8 cellular contexts compared by ENCODE assay signal in the genomic region with DNA sequence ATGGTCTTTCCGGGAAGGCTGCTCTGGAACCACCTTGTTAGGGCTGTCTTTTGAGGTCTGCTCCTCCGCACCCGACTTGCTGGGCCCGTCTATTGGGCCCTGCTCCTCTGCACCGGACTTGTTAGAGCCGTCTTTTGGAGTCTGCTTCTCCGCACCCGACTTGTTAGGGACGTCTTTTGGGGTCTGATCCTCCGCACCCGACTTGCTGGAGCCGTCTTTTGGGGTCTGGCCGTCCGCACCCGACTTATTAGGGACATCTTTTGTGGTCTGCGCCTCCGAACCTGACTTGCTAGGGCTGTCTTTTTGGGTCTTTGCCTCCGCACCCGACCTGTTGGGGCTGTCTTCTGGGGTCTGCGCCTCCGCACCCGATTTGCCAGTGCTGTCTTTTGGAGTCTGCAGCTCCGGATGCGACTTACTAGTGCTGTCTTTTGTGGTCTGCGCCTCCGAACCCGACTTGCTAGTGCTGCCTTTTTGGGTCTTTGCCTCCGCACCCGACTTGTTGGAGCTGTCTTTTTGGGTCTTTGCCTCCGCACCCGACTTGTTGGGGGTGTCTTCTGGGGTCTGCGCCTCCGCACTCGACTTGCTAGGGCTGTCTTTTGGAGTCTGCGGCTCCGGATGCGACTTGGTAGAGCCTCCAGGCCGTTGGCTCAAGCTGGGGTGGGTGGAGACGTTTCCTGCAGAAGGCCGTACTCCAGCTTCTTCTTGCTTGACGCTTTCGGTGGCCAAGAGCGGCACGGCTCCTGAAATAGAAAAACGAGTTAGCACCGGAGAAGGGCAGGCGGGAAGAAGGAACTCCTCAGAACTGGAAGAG. TPM values are rescaled to one million over a fixed set of nuclear protein-coding genes. Genes with fewer than 3 reads are reported as not detected.
DNase-seq lines count a peak whose midpoint lies in the region; ATAC-seq and TF ChIP-seq lines count a peak whose summit lies in the region.

No MANE protein-coding gene starts in this region.

- TF ChIP-seq POLR2A in GM18505 (IDR thresholded peaks at IDR 0.05; ENCODE audit: borderline replicate concordance, extremely low read depth, insufficient read depth, insufficient read length) = no peak

- H3K27me3 Mint-ChIP-seq in CD8-positive, alpha-beta T cell (ENCODE audit: low read depth) = no peaks in the 10 kb centered on the region
- no peaks in the 10 kb centered on the region for H3K27me3 Mint-ChIP-seq in activated CD4-positive, alpha-beta memory T cell treated with anti-CD3 and anti-CD28 coated beads, Interleukin-2, amount 10 ng/mL, durations not matched to agents 7 days and 5 days
- peaks cover 3% of the 10 kb centered on the region for H3K27me3 Mint-ChIP-seq in endodermal cell (ENCODE audit: insufficient read depth)

- peaks cover 46% of the 10 kb centered on the region for H3K4me1 ChIP-seq in CD8-positive, alpha-beta T cell (ENCODE audit: insufficient read depth, low read length)
- no peaks in the 10 kb centered on the region for H3K4me1 ChIP-seq in endodermal cell (ENCODE audit: control insufficient read depth, insufficient read depth, low read length)

- no peaks in the 10 kb centered on the region for H3K9me3 ChIP-seq in CD8-positive, alpha-beta T cell (ENCODE audit: low read length)
- no peaks in the 10 kb centered on the region for H3K9me3 ChIP-seq in endodermal cell (ENCODE audit: control insufficient read depth, low read length)

- H3K36me3 ChIP-seq in CD8-positive, alpha-beta T cell (ENCODE audit: insufficient read depth, low read length) = peaks cover 25% of the 10 kb centered on the region
- H3K36me3 ChIP-seq in endodermal cell (ENCODE audit: control insufficient read depth, insufficient read depth, low read length) = peaks cover 35% of the 10 kb centered on the region

- no peak for TF ChIP-seq CTCF in CD8-positive, alpha-beta T cell (IDR thresholded peaks at IDR 0.05)
- TF ChIP-seq CTCF in LNCaP clone FGC (IDR thresholded peaks at IDR 0.05; ENCODE audit: control insufficient read depth, extremely low read depth, insufficient read depth) (no peak), endodermal cell (conservative IDR thresholded peaks at IDR 0.05) (no peak)

- H3K27ac ChIP-seq in CD8-positive, alpha-beta T cell (ENCODE audit: low read depth, low read length) = peak overlapping the region; percentile 97
- no peak overlapping the region for H3K27ac ChIP-seq in endodermal cell (ENCODE audit: low read depth, low read length)
- H3K27ac ChIP-seq in substantia nigra (ENCODE audit: low read depth, low read length, poor library complexity, severe bottlenecking) = peak overlapping the region; percentile 85

- CTCF ChIA-PET in CD8-positive, alpha-beta T cell (lab: Charles Lee) = interaction anchor here (0.7 to 3.1 kb wide), 9 partner anchors 9 to 387 kb away, joined by 3 to 9 read pairs (median 6); partner anchors contain the start of genes ELMOD3 and RETSAT
- CTCF ChIA-PET in activated CD4-positive, alpha-beta memory T cell treated with anti-CD3 and anti-CD28 coated beads, Interleukin-2, amount 10 ng/mL, durations not matched to agents 7 days and 5 days (lab: Charles Lee) = interaction anchor here (0.6 to 2.4 kb wide), 11 partner anchors 9 to 560 kb away, joined by 3 to 11 read pairs (median 4); partner anchors contain the start of genes ELMOD3, GGCX, MAT2A and RETSAT

- peak; percentile 39 to 83 (median 65) for DNase-seq in CD8-positive, alpha-beta T cell
- no peak for DNase-seq in LNCaP clone FGC (ENCODE audit: low read depth)
- DNase-seq in activated CD4-positive, alpha-beta memory T cell treated with anti-CD3 and anti-CD28 coated beads, Interleukin-2, amount 10 ng/mL, durations not matched to agents 7 days and 5 days = peak; percentile 75
- DNase-seq in endodermal cell = peak; percentile 72
- DNase-seq in myocyte (ENCODE audit: low read depth) = peak; percentile 56
- DNase-seq in substantia nigra (lab: John Stamatoyannopoulos, UW) = peak in 19 of 49 donors; percentile 15 to 75 (median 50)

- H3K4me3 ChIP-seq in CD8-positive, alpha-beta T cell (ENCODE audit: low read depth, low read length) = peak overlapping the region; percentile 96
- peak overlapping the region; percentile 81 for H3K4me3 ChIP-seq in LNCaP clone FGC (ENCODE audit: low read depth, low read length)
- H3K4me3 ChIP-seq in endodermal cell (ENCODE audit: low read length) = peak overlapping the region; percentile 95

- peaks cover 57% of the 10 kb centered on the region for H3K36me3 Mint-ChIP-seq in CD8-positive, alpha-beta T cell
- peaks cover 56% of the 10 kb centered on the region for H3K36me3 Mint-ChIP-seq in activated CD4-positive, alpha-beta memory T cell treated with anti-CD3 and anti-CD28 coated beads, Interleukin-2, amount 10 ng/mL, durations not matched to agents 7 days and 5 days (ENCODE audit: low read depth)
- H3K36me3 Mint-ChIP-seq in endodermal cell (ENCODE audit: low read depth) = peaks cover 39% of the 10 kb centered on the region

- no peaks in the 10 kb centered on the region for H3K27me3 ChIP-seq in CD8-positive, alpha-beta T cell (ENCODE audit: insufficient read depth, low read length)
- no peaks in the 10 kb centered on the region for H3K27me3 ChIP-seq in endodermal cell (ENCODE audit: control insufficient read depth, insufficient read depth, low read length, poor library complexity, severe bottlenecking)

- POLR2A ChIA-PET in CD8-positive, alpha-beta T cell (lab: Charles Lee) = interaction anchor here (0.7 to 4.3 kb wide), 36 partner anchors 9 to 1499 kb away, joined by 3 to 108 read pairs (median 4); partner anchors contain the start of genes ELMOD3, IMMT, KDM3A and MAT2A
- POLR2A ChIA-PET in activated CD4-positive, alpha-beta memory T cell treated with anti-CD3 and anti-CD28 coated beads, Interleukin-2, amount 10 ng/mL, durations not matched to agents 7 days and 5 days (lab: Charles Lee) = interaction anchor here (0.6 to 12.1 kb wide), 49 partner anchors 8 to 811 kb away, joined by 3 to 234 read pairs (median 6); partner anchors contain the start of genes C2orf68, DNAH6, ELMOD3 and MAT2A

- no peaks in the 10 kb centered on the region for H3K9me3 Mint-ChIP-seq in CD8-positive, alpha-beta T cell
- H3K9me3 Mint-ChIP-seq in activated CD4-positive, alpha-beta memory T cell treated with anti-CD3 and anti-CD28 coated beads, Interleukin-2, amount 10 ng/mL, durations not matched to agents 7 days and 5 days = no peaks in the 10 kb centered on the region
- H3K9me3 Mint-ChIP-seq in endodermal cell = no peaks in the 10 kb centered on the region

- peak overlapping the region; percentile 95 for H3K4me3 Mint-ChIP-seq in CD8-positive, alpha-beta T cell
- peak overlapping the region; percentile 93 for H3K4me3 Mint-ChIP-seq in activated CD4-positive, alpha-beta memory T cell treated with anti-CD3 and anti-CD28 coated beads, Interleukin-2, amount 10 ng/mL, durations not matched to agents 7 days and 5 days
- H3K4me3 Mint-ChIP-seq in endodermal cell = peak overlapping the region; percentile 73

- H3K4me1 Mint-ChIP-seq in CD8-positive, alpha-beta T cell (ENCODE audit: low read depth) = peaks cover 53% of the 10 kb centered on the region
- H3K4me1 Mint-ChIP-seq in activated CD4-positive, alpha-beta memory T cell treated with anti-CD3 and anti-CD28 coated beads, Interleukin-2, amount 10 ng/mL, durations not matched to agents 7 days and 5 days = peaks cover 57% of the 10 kb centered on the region
- H3K4me1 Mint-ChIP-seq in endodermal cell = peaks cover 30% of the 10 kb centered on the region

- intact Hi-C loops in CD8-positive, alpha-beta T cell (cut with DNase I, micrococcal nuclease) = loop anchor here (1.0 to 5.0 kb wide), 6 partner anchors 17 to 275 kb away; partner anchors contain the start of genes SH2D6 (in 2 of the 2), MAT2A (in 1 of the 2) and TMEM150A (in 1 of the 2)

- peak; percentile 30 for ATAC-seq in CD8-positive, alpha-beta T cell
- ATAC-seq in GM21528 (IDR thresholded peaks at IDR 0.05; ENCODE audit: low FRiP score, unreplicated experiment) = peak; percentile 41
- ATAC-seq in GM18505 (IDR thresholded peaks at IDR 0.05; ENCODE audit: unreplicated experiment) = no peak

- H3K27ac Mint-ChIP-seq in CD8-positive, alpha-beta T cell = peak overlapping the region; percentile 99
- H3K27ac Mint-ChIP-seq in activated CD4-positive, alpha-beta memory T cell treated with anti-CD3 and anti-CD28 coated beads, Interleukin-2, amount 10 ng/mL, durations not matched to agents 7 days and 5 days = peak overlapping the region; percentile 100
- H3K27ac Mint-ChIP-seq in endodermal cell = peak overlapping the region; percentile 98

- 13 to 14% methylated on average over 31 to 47 of the region's 47 CpGs for WGBS in endodermal cell (ENCODE audit: insufficient coverage in 1 of 2, insufficient read length in 1 of 2), 2 experiments

- H3K9ac ChIP-seq in endodermal cell (ENCODE audit: extremely low read depth, low read length, poor library complexity, severe bottlenecking) = peak overlapping the region; percentile 91

RNA-seq across cellular contexts. Expression of gene TGOLN2, which starts 0.6 kb away (rescaled TPM):
- total RNA-seq in CD8-positive, alpha-beta T cell = 100 to 1,000 TPM; 127 to 128 TPM
- 100 to 1,000 TPM; 129 to 131 TPM for total RNA-seq in activated CD4-positive, alpha-beta memory T cell treated with anti-CD3 and anti-CD28 coated beads, Interleukin-2, amount 10 ng/mL, durations not matched to agents 7 days and 5 days
- total RNA-seq in endodermal cell = 10 to 100 TPM; 58.6 to 67.0 TPM
- polyA plus RNA-seq in endodermal cell (2013, experiment 1 of 2) = 46.4 TPM
- polyA plus RNA-seq in endodermal cell (2013, experiment 2 of 2) = 44.3 TPM
- total RNA-seq in myocyte = 78.3 and 88.1 TPM in 2 replicates
- polyA plus RNA-seq in myocyte (2012) = 92.8 TPM

RNA-seq across cellular contexts. Expression of gene RETSAT, which starts 27.2 kb away (rescaled TPM):
- 10 to 100 TPM; 19.0 to 19.6 TPM for total RNA-seq in CD8-positive, alpha-beta T cell
- 10 to 100 TPM; 30.1 to 31.1 TPM for total RNA-seq in activated CD4-positive, alpha-beta memory T cell treated with anti-CD3 and anti-CD28 coated beads, Interleukin-2, amount 10 ng/mL, durations not matched to agents 7 days and 5 days
- total RNA-seq in endodermal cell (10 to 100 TPM; 12.7 to 19.7 TPM), myocyte (37.4 and 39.9 TPM in 2 replicates)
- 11.9 TPM for polyA plus RNA-seq in endodermal cell (2013, experiment 1 of 2)
- 12.8 TPM for polyA plus RNA-seq in endodermal cell (2013, experiment 2 of 2)
- 47.2 TPM for polyA plus RNA-seq in myocyte (2012)

RNA-seq across cellular contexts. Expression of gene ELMOD3, which starts 27.4 kb away (rescaled TPM):
- total RNA-seq in CD8-positive, alpha-beta T cell = 10 to 100 TPM; 10.8 to 12.1 TPM
- 10 to 100 TPM; 19.2 to 19.4 TPM for total RNA-seq in activated CD4-positive, alpha-beta memory T cell treated with anti-CD3 and anti-CD28 coated beads, Interleukin-2, amount 10 ng/mL, durations not matched to agents 7 days and 5 days
- total RNA-seq in endodermal cell (10 to 100 TPM; 12.4 to 18.9 TPM), myocyte (19.4 and 28.6 TPM in 2 replicates)
- 19.1 TPM for polyA plus RNA-seq in endodermal cell (2013, experiment 1 of 2)
- polyA plus RNA-seq in endodermal cell (2013, experiment 2 of 2) = 19.3 TPM
- polyA plus RNA-seq in myocyte (2012) = 23.8 TPM
